ENCODE assay signal across 14 cellular contexts in the genomic region with DNA sequence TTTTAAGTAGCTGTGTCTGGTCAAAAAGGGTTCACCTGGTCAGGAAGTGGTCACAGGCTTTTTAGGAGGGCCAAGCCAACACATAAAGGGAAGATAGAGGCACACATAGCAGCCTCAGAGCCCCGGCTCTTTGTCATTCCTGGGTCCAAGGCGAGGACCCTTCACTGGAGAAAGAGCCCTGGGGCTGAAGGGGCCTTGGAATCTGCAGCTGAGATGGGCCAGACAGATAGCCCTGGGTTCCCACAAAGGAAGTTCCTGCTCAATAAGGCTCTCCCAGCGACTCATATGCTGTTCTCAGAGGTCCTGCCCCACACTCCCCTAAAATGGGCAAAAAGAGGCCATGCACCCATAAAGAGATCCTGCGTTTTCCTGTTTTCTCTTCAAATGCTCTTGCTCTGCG.
"Had no signal": no experiment of that assay in that cellular context is flagged by ENCODE, and none has a peak within 500 bp of the region (broad histone marks: within the 10 kb centered on the region; RNA-seq: fewer than 3 reads in every experiment).

No MANE protein-coding gene starts in this region.

- ATAC-seq: left lobe of liver; natural killer cell; stimulated activated effector memory CD8-positive, alpha-beta T cell treated with anti-CD3 and anti-CD28 coated beads, Interleukin-12 subunit alpha, Interleukin-12 subunit beta, amount 100 ng/mL, for 72 hours had no signal

- FAIRE-seq: islet of Langerhans had no signal

- H3K27ac ChIP-seq: esophagus muscularis mucosa, transverse colon had no signal

- H3K4me1 ChIP-seq: transverse colon had no signal

- H3K27me3 ChIP-seq: esophagus muscularis mucosa, transverse colon had no signal

- H3K36me3 ChIP-seq: esophagus muscularis mucosa, transverse colon had no signal

- H3K9me3 ChIP-seq: transverse colon had no signal

- H3K9me3 Mint-ChIP-seq: activated T-helper 1 cell treated with anti-CD3 and anti-CD28 coated beads, Interleukin-12 subunit alpha, Interleukin-12 subunit beta, Interleukin-2, Interleukin-4 antibody, amounts not matched to agents 30 ng/mL and 10 ng/mL and 1 ng/mL, durations not matched to agents 14 hours and 24 hours and 36 hours; natural killer cell; stimulated activated effector memory CD8-positive, alpha-beta T cell treated with anti-CD3 and anti-CD28 coated beads, Interleukin-12 subunit alpha, Interleukin-12 subunit beta, amount 100 ng/mL, for 72 hours; T-cell had no signal

- H3K4me3 ChIP-seq: esophagus muscularis mucosa, transverse colon had no signal

- H3K4me3 Mint-ChIP-seq: activated T-helper 1 cell treated with anti-CD3 and anti-CD28 coated beads, Interleukin-12 subunit alpha, Interleukin-12 subunit beta, Interleukin-2, Interleukin-4 antibody, amounts not matched to agents 30 ng/mL and 10 ng/mL and 1 ng/mL, durations not matched to agents 14 hours and 24 hours and 36 hours; brain; natural killer cell; stimulated activated effector memory CD8-positive, alpha-beta T cell treated with anti-CD3 and anti-CD28 coated beads, Interleukin-12 subunit alpha, Interleukin-12 subunit beta, amount 100 ng/mL, for 72 hours had no signal

- DNase-seq: activated CD4-positive, CD25-positive, alpha-beta regulatory T cell treated with anti-CD3 and anti-CD28 coated beads, Interleukin-2, amount 50 U/mL, for 72 hours; cortex of kidney; effector CD4-positive, alpha-beta T cell; mammary epithelial cell; natural killer cell; retina; transverse colon had no signal

- H3K4me1 Mint-ChIP-seq: brain, natural killer cell had no signal

- H3K27ac Mint-ChIP-seq: brain; natural killer cell; stimulated activated effector memory CD8-positive, alpha-beta T cell treated with anti-CD3 and anti-CD28 coated beads, Interleukin-12 subunit alpha, Interleukin-12 subunit beta, amount 100 ng/mL, for 72 hours had no signal
